ENCODE assay signal across 12 cellular contexts in the genomic region with DNA sequence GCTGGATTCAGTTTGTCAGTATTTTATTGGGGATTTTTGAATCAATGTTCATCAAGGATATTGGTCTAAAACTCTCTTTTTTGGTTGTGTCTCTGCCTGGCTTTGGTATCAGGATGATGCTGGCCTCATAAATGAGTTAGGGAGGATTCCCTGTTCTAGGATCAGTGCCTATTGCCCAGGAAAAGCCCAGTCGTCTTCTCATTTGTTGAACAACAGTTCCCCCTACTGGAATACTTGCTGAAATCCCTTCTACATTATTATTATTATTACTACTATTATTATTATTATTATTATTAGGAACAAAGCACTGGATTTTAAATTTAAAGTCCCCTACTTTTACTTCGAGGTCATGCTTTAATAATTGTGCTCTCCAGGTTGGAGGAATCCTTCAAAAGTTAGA.
DNase-seq lines count a peak whose midpoint lies in the region; ATAC-seq and TF ChIP-seq lines count a peak whose summit lies in the region.
"Had no signal": no experiment of that assay in that cellular context is flagged by ENCODE, and none has a peak within 500 bp of the region (broad histone marks: within the 10 kb centered on the region; RNA-seq: fewer than 3 reads in every experiment).

No MANE protein-coding gene starts in this region.

- 3 to 4% methylated on average over 2 of the region's 2 CpGs for WGBS in GM23248 (ENCODE audit: low coverage in 1 of 2, low lambda C conversion rate in 2 of 2, missing lambda C conversion rate in 2 of 2), 2 experiments

- H3K4me3 ChIP-seq in AG04449 (ENCODE audit: low read depth, low read length) (no peak overlapping the region), GM23248 (no peak overlapping the region), PC-3 (ENCODE audit: low read length) (no peak overlapping the region), osteoblast (ENCODE audit: insufficient read depth, low read length) (no peak overlapping the region)

- H3K9me3 ChIP-seq in GM23248 (ENCODE audit: low read depth) (no peaks in the 10 kb centered on the region), PC-3 (ENCODE audit: low read length) (no peaks in the 10 kb centered on the region), osteoblast (ENCODE audit: low read depth, low read length) (no peaks in the 10 kb centered on the region)

- H3K9ac ChIP-seq in GM23248 (no peak overlapping the region), PC-3 (ENCODE audit: low read length) (no peak overlapping the region)

- no peak; the same call in 1 of the 2 replicates for ATAC-seq in PC-3
- ATAC-seq in stimulated activated naive B cell treated with anti-CD40 and anti-IgM and Interleukin-4, amounts not matched to agents 10 μg/mL and 1 μg/mL and 100 μg/mL, for 72 hours (replicated peaks): no peak
- no peak for ATAC-seq in GM19035 (IDR thresholded peaks at IDR 0.05; ENCODE audit: unreplicated experiment)
- no peak for ATAC-seq in natural killer cell

- H3K36me3 ChIP-seq in GM23248 (ENCODE audit: low read depth) (no peaks in the 10 kb centered on the region), PC-3 (ENCODE audit: low read depth, low read length) (no peaks in the 10 kb centered on the region), osteoblast (ENCODE audit: insufficient read depth, low read length) (no peaks in the 10 kb centered on the region)

- H3K9me3 Mint-ChIP-seq in glutamatergic neuron (ENCODE audit: unreplicated experiment) (no peaks in the 10 kb centered on the region), natural killer cell (peaks cover 7 to 13% of the 10 kb centered on the region in 2 donors)
- peaks cover 0 to 2% of the 10 kb centered on the region in 2 donors for H3K9me3 Mint-ChIP-seq in stimulated activated naive B cell treated with anti-CD40 and anti-IgM and Interleukin-4, amounts not matched to agents 10 μg/mL and 1 μg/mL and 100 μg/mL, for 72 hours
- H3K9me3 Mint-ChIP-seq: memory B cell had no signal

- intact Hi-C loops in PC-3 (cut with micrococcal nuclease) (loop anchor here (1.0 to 10.0 kb wide), 4 partner anchors 317 to 900 kb away; no protein-coding TSS in a partner anchor), natural killer cell (cut with micrococcal nuclease) (no loop called here)

- H3K4me1 ChIP-seq in GM23248 (ENCODE audit: insufficient read depth) (no peaks in the 10 kb centered on the region), PC-3 (ENCODE audit: insufficient read depth, low read length) (no peaks in the 10 kb centered on the region), osteoblast (ENCODE audit: insufficient read depth, low read length) (no peaks in the 10 kb centered on the region)

- H3K4me3 Mint-ChIP-seq in glutamatergic neuron (ENCODE audit: unreplicated experiment) (no peak overlapping the region), natural killer cell (no peak overlapping the region)
- H3K4me3 Mint-ChIP-seq in stimulated activated naive B cell treated with anti-CD40 and anti-IgM and Interleukin-4, amounts not matched to agents 10 μg/mL and 1 μg/mL and 100 μg/mL, for 72 hours: no peak overlapping the region
- H3K4me3 Mint-ChIP-seq: central memory CD8-positive, alpha-beta T cell; memory B cell; T-helper 2 cell treated with Interferon-gamma antibody and Interleukin-4, amounts not matched to agents 5 μg/mL and 100 μg/mL, for 36 hours had no signal

- DNase-seq in AG04449 (ENCODE audit: low read depth, low spot score): no peak
- peak; percentile 61 for DNase-seq in GM23248
- DNase-seq in PC-3: peak; percentile 50
- no peak for DNase-seq in glutamatergic neuron
- no peak for DNase-seq in stimulated activated naive B cell treated with anti-CD40 and anti-IgM and Interleukin-4, amounts not matched to agents 10 μg/mL and 1 μg/mL and 100 μg/mL, for 72 hours
- no peak for DNase-seq in osteoblast (ENCODE audit: insufficient read length, low spot score, missing footprints)
- DNase-seq in natural killer cell: no peak
- DNase-seq: GOT3 had no signal

- no peak overlapping the region for H3K4me2 ChIP-seq in GM23248 (ENCODE audit: unreplicated experiment)
- H3K4me2 ChIP-seq in PC-3 (ENCODE audit: low read length): no peak overlapping the region
- H3K4me2 ChIP-seq in osteoblast (ENCODE audit: insufficient read depth, low read length): no peak overlapping the region

- TF ChIP-seq CTCF in AG04449 (IDR thresholded peaks at IDR 0.05; ENCODE audit: insufficient read depth, low read length, missing control alignments) (peak; percentile 11), PC-3 (conservative IDR thresholded peaks at IDR 0.05; ENCODE audit: low read depth, low read length) (peak; percentile 18; the same call in 1 of the 2 replicates), glutamatergic neuron (IDR thresholded peaks at IDR 0.05; ENCODE audit: partially characterized antibody, unreplicated experiment) (peak; percentile 57), osteoblast (IDR thresholded peaks at IDR 0.05; ENCODE audit: extremely low read depth, low read depth, low read length) (no peak), natural killer cell (IDR thresholded peaks at IDR 0.05) (no peak)

- H3K27ac Mint-ChIP-seq in glutamatergic neuron (ENCODE audit: unreplicated experiment) (peak overlapping the region; percentile 38), natural killer cell (no peak overlapping the region)
- H3K27ac Mint-ChIP-seq in stimulated activated naive B cell treated with anti-CD40 and anti-IgM and Interleukin-4, amounts not matched to agents 10 μg/mL and 1 μg/mL and 100 μg/mL, for 72 hours: no peak overlapping the region
- H3K27ac Mint-ChIP-seq: memory B cell; T-helper 2 cell treated with Interferon-gamma antibody and Interleukin-4, amounts not matched to agents 5 μg/mL and 100 μg/mL, for 36 hours had no signal

- no TSS peak for BruUV-seq in PC-3 (replicated peaks; lab: Mats Ljungman, UMichigan)

- H4K20me1 ChIP-seq in GM23248 (ENCODE audit: insufficient read depth) (no peaks in the 10 kb centered on the region), PC-3 (ENCODE audit: low read length) (no peaks in the 10 kb centered on the region), osteoblast (ENCODE audit: insufficient read depth, low read length) (no peaks in the 10 kb centered on the region)

- POLR2A ChIA-PET in AG04449 (lab: Yijun Ruan, JAX) (no interaction called here), PC-3 (lab: Charles Lee; ENCODE audit: unreplicated experiment) (no interaction called here)

- CTCF ChIA-PET in AG04449 (lab: Yijun Ruan, JAX) (interaction anchor here (1.1 to 2.5 kb wide), 5 partner anchors 17 to 904 kb away, joined by 3 to 11 read pairs (median 4); no protein-coding TSS in a partner anchor), PC-3 (lab: Charles Lee) (no interaction called here)

- no peaks in the 10 kb centered on the region for H3K79me2 ChIP-seq in GM23248 (ENCODE audit: insufficient read depth)
- H3K79me2 ChIP-seq in PC-3 (ENCODE audit: low read length): no peaks in the 10 kb centered on the region
- H3K79me2 ChIP-seq in osteoblast (ENCODE audit: insufficient read depth, low read length): no peaks in the 10 kb centered on the region

- in situ Hi-C loops in GM23248 (cut with MboI): no loop called here

- H3K27me3 Mint-ChIP-seq in glutamatergic neuron (ENCODE audit: unreplicated experiment) (peaks cover 2% of the 10 kb centered on the region), natural killer cell (ENCODE audit: low read depth in 2 of 2) (no peaks in the 10 kb centered on the region)
- no peaks in the 10 kb centered on the region for H3K27me3 Mint-ChIP-seq in stimulated activated naive B cell treated with anti-CD40 and anti-IgM and Interleukin-4, amounts not matched to agents 10 μg/mL and 1 μg/mL and 100 μg/mL, for 72 hours
- H3K27me3 Mint-ChIP-seq: central memory CD8-positive, alpha-beta T cell; memory B cell had no signal

- no peaks in the 10 kb centered on the region for H3F3A ChIP-seq in GM23248 (ENCODE audit: insufficient read depth)
- no peaks in the 10 kb centered on the region for H3F3A ChIP-seq in PC-3 (ENCODE audit: low read length, unreplicated experiment)

- H3K4me1 Mint-ChIP-seq in glutamatergic neuron (ENCODE audit: low read depth, unreplicated experiment) (no peaks in the 10 kb centered on the region), natural killer cell (no peaks in the 10 kb centered on the region)
- H3K4me1 Mint-ChIP-seq in stimulated activated naive B cell treated with anti-CD40 and anti-IgM and Interleukin-4, amounts not matched to agents 10 μg/mL and 1 μg/mL and 100 μg/mL, for 72 hours: no peaks in the 10 kb centered on the region
- H3K4me1 Mint-ChIP-seq: central memory CD8-positive, alpha-beta T cell; memory B cell had no signal

- H3K9me2 ChIP-seq in GM23248 (ENCODE audit: insufficient read depth) (no peaks in the 10 kb centered on the region), PC-3 (replicated peaks; ENCODE audit: low read length) (no peaks in the 10 kb centered on the region)

- H3K27ac ChIP-seq in GM23248: no peak overlapping the region
- H3K27ac ChIP-seq in PC-3 (ENCODE audit: low read length): no peak overlapping the region
- H3K27ac ChIP-seq in osteoblast (ENCODE audit: low read depth, low read length): no peak overlapping the region

- H3K36me3 Mint-ChIP-seq in glutamatergic neuron (ENCODE audit: unreplicated experiment) (no peaks in the 10 kb centered on the region), natural killer cell (no peaks in the 10 kb centered on the region)
- H3K36me3 Mint-ChIP-seq in stimulated activated naive B cell treated with anti-CD40 and anti-IgM and Interleukin-4, amounts not matched to agents 10 μg/mL and 1 μg/mL and 100 μg/mL, for 72 hours: no peaks in the 10 kb centered on the region
- H3K36me3 Mint-ChIP-seq: memory B cell had no signal

- no peaks in the 10 kb centered on the region for H3K27me3 ChIP-seq in GM23248 (replicated peaks; ENCODE audit: insufficient read depth)
- no peaks in the 10 kb centered on the region; the same call in 1 of the 2 replicates for H3K27me3 ChIP-seq in PC-3 (ENCODE audit: low read length)
- no peaks in the 10 kb centered on the region for H3K27me3 ChIP-seq in osteoblast (ENCODE audit: insufficient read depth, low read length)

- no peak overlapping the region for H2AFZ ChIP-seq in GM23248
- H2AFZ ChIP-seq in PC-3 (ENCODE audit: low read length): no peak overlapping the region
- H2AFZ ChIP-seq in osteoblast (ENCODE audit: low read length): no peak overlapping the region

Comparison
In these comparisons a context has a peak if more than half of its experiments do, and no peak if none do; other contexts are left out.
1. DNase-seq: peak in GM23248 (single experiment) and PC-3 (single experiment); none in AG04449 (single experiment), glutamatergic neuron (single experiment), stimulated activated naive B cell treated with anti-CD40 and anti-IgM and Interleukin-4, amounts not matched to agents 10 μg/mL and 1 μg/mL and 100 μg/mL, for 72 hours (single experiment), osteoblast (single experiment) and natural killer cell (single experiment).
2. CTCF ChIP-seq: peak in AG04449 (single experiment), PC-3 (single experiment) and glutamatergic neuron (single experiment); none in osteoblast (single experiment) and natural killer cell (single experiment).